ENCODE assay signal across 16 cellular contexts in the genomic region with DNA sequence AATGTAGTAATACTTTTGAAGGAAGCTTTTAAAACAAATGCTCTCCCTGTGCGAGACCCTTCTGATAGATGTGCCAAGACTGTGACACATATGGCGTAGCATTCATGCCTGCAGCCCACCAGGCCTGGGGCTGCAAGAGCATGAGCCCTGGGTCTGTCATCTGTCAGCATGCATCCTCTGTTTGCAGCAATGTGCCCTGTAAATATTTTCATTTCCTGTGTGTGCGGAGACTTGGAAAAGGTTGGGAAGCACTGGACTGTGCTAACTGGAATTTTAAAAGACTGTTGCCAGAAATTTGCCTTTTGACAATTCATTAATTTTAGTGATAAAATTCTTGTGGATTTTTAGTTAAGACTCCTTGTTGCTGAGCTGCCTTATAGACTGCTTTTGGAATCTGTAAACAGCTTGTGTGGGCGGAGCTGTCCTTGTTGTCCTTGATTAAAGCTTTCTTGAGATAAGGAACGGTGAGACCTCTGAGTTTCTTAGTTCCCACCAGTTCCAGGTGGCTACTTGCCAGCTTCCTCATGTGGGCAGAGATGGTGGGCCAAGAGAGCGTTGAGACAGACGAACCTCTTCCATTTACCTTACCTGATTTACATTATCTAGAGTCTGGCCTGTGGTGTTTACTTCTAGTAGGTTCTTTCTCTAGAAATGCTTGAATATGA. TPM values are rescaled to one million over a fixed set of nuclear protein-coding genes. Genes with fewer than 3 reads are reported as not detected.
DNase-seq lines count a peak whose midpoint lies in the region; ATAC-seq and TF ChIP-seq lines count a peak whose summit lies in the region.
"Had no signal": no experiment of that assay in that cellular context is flagged by ENCODE, and none has a peak within 500 bp of the region (broad histone marks: within the 10 kb centered on the region; RNA-seq: fewer than 3 reads in every experiment).

No MANE protein-coding gene starts in this region.

- H3K9me2 ChIP-seq in GM23338 (ENCODE audit: insufficient read depth), result no peaks in the 10 kb centered on the region

- H3K4me1 Mint-ChIP-seq in GM23338, result peaks cover 15% of the 10 kb centered on the region

- no peaks in the 10 kb centered on the region for H3K9me3 ChIP-seq in adrenal gland (replicated peaks in 1 of 3)
- H3K9me3 ChIP-seq in right cardiac atrium (ENCODE audit: control insufficient read depth, low read length), result no peaks in the 10 kb centered on the region
- no peaks in the 10 kb centered on the region for H3K9me3 ChIP-seq in parathyroid adenoma (ENCODE audit: control insufficient read depth, low read length)
- H3K9me3 ChIP-seq: SJSA1 had no signal

- H3K36me3 ChIP-seq in GM23338 (ENCODE audit: insufficient read depth) (no peaks in the 10 kb centered on the region), adrenal gland (replicated peaks in 1 of 2) (peaks cover 0 to 23% of the 10 kb centered on the region in 2 donors), parathyroid adenoma (ENCODE audit: control insufficient read depth, insufficient read depth, low read length) (no peaks in the 10 kb centered on the region)

- H3K79me2 ChIP-seq in GM23338 (replicated peaks; ENCODE audit: insufficient read depth) (peaks cover 83% of the 10 kb centered on the region), parathyroid adenoma (peaks cover 58% of the 10 kb centered on the region)

- ATAC-seq in GM23338 (no peak), right cardiac atrium (peak; percentile 9 to 22)
- ATAC-seq: activated CD8-positive, alpha-beta T cell treated with anti-CD3 and anti-CD28 coated beads, Interleukin-2, amount 10 ng/mL, durations not matched to agents 7 days and 5 days; esophagus mucosa had no signal

- WGBS in adrenal gland, 4 donors, result 19 to 33% (median 24%) methylated on average over 5 to 7 of the region's 7 CpGs
- WGBS in right cardiac atrium, result 42% methylated on average over 7 of the region's 7 CpGs

- H3K4me3 ChIP-seq in GM23338, result no peak overlapping the region
- peak overlapping the region in 1 of 4 donors; percentile 9 for H3K4me3 ChIP-seq in adrenal gland
- H3K4me3 ChIP-seq in right cardiac atrium (ENCODE audit: low read length), result no peak overlapping the region
- H3K4me3 ChIP-seq in parathyroid adenoma (ENCODE audit: low read depth, low read length), result no peak overlapping the region
- H3K4me3 ChIP-seq: SJSA1 had no signal

- 0 out of 2 replicates have a peak overlapping the region, but pooled peaks have one; percentile 19 for H3K27ac Mint-ChIP-seq in GM23338
- H3K27ac Mint-ChIP-seq: activated CD8-positive, alpha-beta T cell treated with anti-CD3 and anti-CD28 coated beads, Interleukin-2, amount 10 ng/mL, durations not matched to agents 7 days and 5 days; B cell had no signal

- peaks cover 37% of the 10 kb centered on the region for H3K36me3 Mint-ChIP-seq in GM23338 (ENCODE audit: low read depth)

- H3K4me2 ChIP-seq in GM23338 (no peak overlapping the region), parathyroid adenoma (ENCODE audit: low read length) (peak overlapping the region; percentile 5)

- H3K9me3 Mint-ChIP-seq in GM23338, result no peaks in the 10 kb centered on the region

- H3K27me3 Mint-ChIP-seq in GM23338 (ENCODE audit: insufficient read depth, low read depth, poor library complexity), result peaks cover 2% of the 10 kb centered on the region
- H3K27me3 Mint-ChIP-seq: B cell had no signal

- intact Hi-C loops in adrenal gland (cut with DNase I), result no loop called here
- intact Hi-C loops in right cardiac atrium (cut with DNase I), result no loop called here

- no peak for TF ChIP-seq POLR2A in adrenal gland (IDR thresholded peaks at IDR 0.05)

- no peaks in the 10 kb centered on the region for H3F3A ChIP-seq in GM23338 (replicated peaks; ENCODE audit: low read depth)

- TF ChIP-seq CTCF in GM23338 (conservative IDR thresholded peaks at IDR 0.05; ENCODE audit: low read depth in 2 of 2) (no peak), adrenal gland (IDR thresholded peaks at IDR 0.05) (no peak), parathyroid adenoma (IDR thresholded peaks at IDR 0.05) (no peak)

- H4K20me1 ChIP-seq in GM23338 (replicated peaks; ENCODE audit: insufficient read depth), result peaks cover 24% of the 10 kb centered on the region

- H3K4me1 ChIP-seq in GM23338 (ENCODE audit: insufficient read depth) (peaks cover 4% of the 10 kb centered on the region; the same call in 1 of the 2 replicates), adrenal gland (replicated peaks in 1 of 2) (peaks cover 36 to 52% of the 10 kb centered on the region in 2 donors), right cardiac atrium (ENCODE audit: control insufficient read depth, insufficient read depth, low read length) (peaks cover 6% of the 10 kb centered on the region), parathyroid adenoma (peaks cover 20% of the 10 kb centered on the region)

- H3K27me3 ChIP-seq in GM23338 (ENCODE audit: insufficient read depth) (no peaks in the 10 kb centered on the region), adrenal gland (no peaks in the 10 kb centered on the region), right cardiac atrium (ENCODE audit: control insufficient read depth, insufficient read depth) (no peaks in the 10 kb centered on the region), parathyroid adenoma (ENCODE audit: control insufficient read depth, insufficient read depth, low read length) (no peaks in the 10 kb centered on the region)
- H3K27me3 ChIP-seq: SJSA1 had no signal

- no peak overlapping the region for H3K4me3 Mint-ChIP-seq in GM23338
- H3K4me3 Mint-ChIP-seq: activated CD8-positive, alpha-beta T cell treated with anti-CD3 and anti-CD28 coated beads, Interleukin-2, amount 10 ng/mL, durations not matched to agents 7 days and 5 days; B cell had no signal

- H2AFZ ChIP-seq in GM23338 (no peak overlapping the region), parathyroid adenoma (no peak overlapping the region)

- DNase-seq in GM23338 (ENCODE audit: low spot score) (no peak), adrenal gland (peak; percentile 53 to 76 (median 70)), right cardiac atrium (peak in 2 of 3 donors; percentile 28 to 76), NCI-H2029 treated with DMSO at 0.1 percent for 48 hours (lab: John Stamatoyannopoulos, UW) (no peak), superior temporal gyrus (ENCODE audit: extremely low spot score) (no peak), T-helper 9 cell (no peak), activated gamma-delta T cell (lab: John Stamatoyannopoulos, UW) (no peak)
- DNase-seq: activated CD8-positive, alpha-beta T cell treated with anti-CD3 and anti-CD28 coated beads, Interleukin-2, amount 10 ng/mL, durations not matched to agents 7 days and 5 days; activated effector memory CD4-positive, alpha-beta T cell treated with Interleukin-2 at 50 U/mL for 16 hours; NCI-H1930; stimulated activated CD4-positive, alpha-beta T cell treated with anti-CD3 and anti-CD28 coated beads, Interleukin-1b, Interleukin-23, amount 100 ng/mL, for 48 hours; stimulated activated CD8-positive, alpha-beta memory T cell treated with anti-CD3 and anti-CD28 coated beads, Interleukin-4, amount 100 ng/mL, for 48 hours had no signal

- peak overlapping the region; percentile 80 for H3K27ac ChIP-seq in GM23338 (ENCODE audit: low read depth)
- peak overlapping the region in 4 of 5 donors; percentile 44 to 77 (median 64) for H3K27ac ChIP-seq in adrenal gland
- peak overlapping the region; percentile 87 for H3K27ac ChIP-seq in right cardiac atrium (ENCODE audit: low read length)
- peak overlapping the region; percentile 37 for H3K27ac ChIP-seq in parathyroid adenoma
- H3K27ac ChIP-seq: SJSA1 had no signal

- no peak overlapping the region for H3K9ac ChIP-seq in parathyroid adenoma

TF ChIP-seq in GM23338, 12 proteins besides CTCF, POLR2A, EP300 and RAD21 (continues in another document):
- TF ChIP-seq, protein P1, sequence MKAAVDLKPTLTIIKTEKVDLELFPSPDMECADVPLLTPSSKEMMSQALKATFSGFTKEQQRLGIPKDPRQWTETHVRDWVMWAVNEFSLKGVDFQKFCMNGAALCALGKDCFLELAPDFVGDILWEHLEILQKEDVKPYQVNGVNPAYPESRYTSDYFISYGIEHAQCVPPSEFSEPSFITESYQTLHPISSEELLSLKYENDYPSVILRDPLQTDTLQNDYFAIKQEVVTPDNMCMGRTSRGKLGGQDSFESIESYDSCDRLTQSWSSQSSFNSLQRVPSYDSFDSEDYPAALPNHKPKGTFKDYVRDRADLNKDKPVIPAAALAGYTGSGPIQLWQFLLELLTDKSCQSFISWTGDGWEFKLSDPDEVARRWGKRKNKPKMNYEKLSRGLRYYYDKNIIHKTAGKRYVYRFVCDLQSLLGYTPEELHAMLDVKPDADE (IDR thresholded peaks at IDR 0.05), result no peak
- no peak for TF ChIP-seq ZNF114 (CRISPR knock-in tag; IDR thresholded peaks at IDR 0.05)

RNA-seq across cellular contexts. Expression of a gene that starts 23.4 kb away (rescaled TPM):
- 69.7 and 75.8 TPM in 2 replicates for total RNA-seq in GM23338 (2014; rRNA removed; shearing (Covaris generic))
- polyA plus RNA-seq in GM23338 (2016; fragmentation: Nextera tagmentation; extraction: Ambion mirVana) (38.2 and 45.9 TPM in 2 replicates), adrenal gland (100 to 1,000 TPM in 2 of 3 donors, 10 to 100 TPM in 1; 89.5 to 233 (median 172) TPM), right cardiac atrium (79.4 TPM)
- total RNA-seq in adrenal gland (100 to 1,000 TPM in 3 of 8 donors, 10 to 100 TPM in 5; 73.1 to 144 (median 94.6) TPM), right cardiac atrium (100 to 1,000 TPM in 1 of 4 donors, 10 to 100 TPM in 3; 85.6 to 105 (median 96.0) TPM)

Comparison
In these comparisons a context has a peak if more than half of its experiments do, and no peak if none do; other contexts are left out.
1. DNase-seq: peak in adrenal gland (7 of 7) and right cardiac atrium (2 of 3); none in GM23338 (single experiment), NCI-H2029 treated with DMSO at 0.1 percent for 48 hours (single experiment), superior temporal gyrus (single experiment), T-helper 9 cell (single experiment) and activated gamma-delta T cell (single experiment).
2. H3K27ac ChIP-seq: peak in every context shown above with its lines; median percentile 87 in right cardiac atrium; 80 in GM23338; 64 in adrenal gland; 37 in parathyroid adenoma.